1 cellular context compared by ENCODE assay signal in genomic region chr16:53456625-53457024, GRCh38.
TF ChIP-seq lines count a peak whose summit lies in the region.

No MANE protein-coding gene starts in this region.

TF ChIP-seq in GM23338, 12 proteins besides CTCF, POLR2A, EP300 and RAD21 (continued from another document):
- TF ChIP-seq, protein P1, sequence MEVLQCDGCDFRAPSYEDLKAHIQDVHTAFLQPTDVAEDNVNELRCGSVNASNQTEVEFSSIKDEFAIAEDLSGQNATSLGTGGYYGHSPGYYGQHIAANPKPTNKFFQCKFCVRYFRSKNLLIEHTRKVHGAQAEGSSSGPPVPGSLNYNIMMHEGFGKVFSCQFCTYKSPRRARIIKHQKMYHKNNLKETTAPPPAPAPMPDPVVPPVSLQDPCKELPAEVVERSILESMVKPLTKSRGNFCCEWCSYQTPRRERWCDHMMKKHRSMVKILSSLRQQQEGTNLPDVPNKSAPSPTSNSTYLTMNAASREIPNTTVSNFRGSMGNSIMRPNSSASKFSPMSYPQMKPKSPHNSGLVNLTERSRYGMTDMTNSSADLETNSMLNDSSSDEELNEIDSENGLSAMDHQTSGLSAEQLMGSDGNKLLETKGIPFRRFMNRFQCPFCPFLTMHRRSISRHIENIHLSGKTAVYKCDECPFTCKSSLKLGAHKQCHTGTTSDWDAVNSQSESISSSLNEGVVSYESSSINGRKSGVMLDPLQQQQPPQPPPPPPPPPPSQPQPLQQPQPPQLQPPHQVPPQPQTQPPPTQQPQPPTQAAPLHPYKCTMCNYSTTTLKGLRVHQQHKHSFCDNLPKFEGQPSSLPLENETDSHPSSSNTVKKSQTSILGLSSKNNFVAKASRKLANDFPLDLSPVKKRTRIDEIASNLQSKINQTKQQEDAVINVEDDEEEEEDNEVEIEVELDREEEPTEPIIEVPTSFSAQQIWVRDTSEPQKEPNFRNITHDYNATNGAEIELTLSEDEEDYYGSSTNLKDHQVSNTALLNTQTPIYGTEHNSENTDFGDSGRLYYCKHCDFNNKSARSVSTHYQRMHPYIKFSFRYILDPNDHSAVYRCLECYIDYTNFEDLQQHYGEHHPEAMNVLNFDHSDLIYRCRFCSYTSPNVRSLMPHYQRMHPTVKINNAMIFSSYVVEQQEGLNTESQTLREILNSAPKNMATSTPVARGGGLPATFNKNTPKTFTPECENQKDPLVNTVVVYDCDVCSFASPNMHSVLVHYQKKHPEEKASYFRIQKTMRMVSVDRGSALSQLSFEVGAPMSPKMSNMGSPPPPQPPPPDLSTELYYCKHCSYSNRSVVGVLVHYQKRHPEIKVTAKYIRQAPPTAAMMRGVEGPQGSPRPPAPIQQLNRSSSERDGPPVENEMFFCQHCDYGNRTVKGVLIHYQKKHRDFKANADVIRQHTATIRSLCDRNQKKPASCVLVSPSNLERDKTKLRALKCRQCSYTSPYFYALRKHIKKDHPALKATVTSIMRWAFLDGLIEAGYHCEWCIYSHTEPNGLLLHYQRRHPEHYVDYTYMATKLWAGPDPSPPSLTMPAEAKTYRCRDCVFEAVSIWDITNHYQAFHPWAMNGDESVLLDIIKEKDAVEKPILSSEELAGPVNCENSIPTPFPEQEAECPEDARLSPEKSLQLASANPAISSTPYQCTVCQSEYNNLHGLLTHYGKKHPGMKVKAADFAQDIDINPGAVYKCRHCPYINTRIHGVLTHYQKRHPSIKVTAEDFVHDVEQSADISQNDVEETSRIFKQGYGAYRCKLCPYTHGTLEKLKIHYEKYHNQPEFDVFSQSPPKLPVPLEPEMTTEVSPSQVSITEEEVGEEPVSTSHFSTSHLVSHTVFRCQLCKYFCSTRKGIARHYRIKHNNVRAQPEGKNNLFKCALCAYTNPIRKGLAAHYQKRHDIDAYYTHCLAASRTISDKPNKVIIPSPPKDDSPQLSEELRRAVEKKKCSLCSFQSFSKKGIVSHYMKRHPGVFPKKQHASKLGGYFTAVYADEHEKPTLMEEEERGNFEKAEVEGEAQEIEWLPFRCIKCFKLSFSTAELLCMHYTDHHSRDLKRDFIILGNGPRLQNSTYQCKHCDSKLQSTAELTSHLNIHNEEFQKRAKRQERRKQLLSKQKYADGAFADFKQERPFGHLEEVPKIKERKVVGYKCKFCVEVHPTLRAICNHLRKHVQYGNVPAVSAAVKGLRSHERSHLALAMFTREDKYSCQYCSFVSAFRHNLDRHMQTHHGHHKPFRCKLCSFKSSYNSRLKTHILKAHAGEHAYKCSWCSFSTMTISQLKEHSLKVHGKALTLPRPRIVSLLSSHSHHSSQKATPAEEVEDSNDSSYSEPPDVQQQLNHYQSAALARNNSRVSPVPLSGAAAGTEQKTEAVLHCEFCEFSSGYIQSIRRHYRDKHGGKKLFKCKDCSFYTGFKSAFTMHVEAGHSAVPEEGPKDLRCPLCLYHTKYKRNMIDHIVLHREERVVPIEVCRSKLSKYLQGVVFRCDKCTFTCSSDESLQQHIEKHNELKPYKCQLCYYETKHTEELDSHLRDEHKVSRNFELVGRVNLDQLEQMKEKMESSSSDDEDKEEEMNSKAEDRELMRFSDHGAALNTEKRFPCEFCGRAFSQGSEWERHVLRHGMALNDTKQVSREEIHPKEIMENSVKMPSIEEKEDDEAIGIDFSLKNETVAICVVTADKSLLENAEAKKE (CRISPR knock-in tag; IDR thresholded peaks at IDR 0.05): no peak
- no peak for TF ChIP-seq CREB1 (CRISPR knock-in tag; IDR thresholded peaks at IDR 0.05; ENCODE audit: low read depth)
- no peak for TF ChIP-seq ZNF331 (CRISPR knock-in tag; IDR thresholded peaks at IDR 0.05; ENCODE audit: low read depth)
- TF ChIP-seq ZNF114 (CRISPR knock-in tag; IDR thresholded peaks at IDR 0.05): no peak
- TF ChIP-seq POLR2AphosphoS5 (IDR thresholded peaks at IDR 0.05; ENCODE audit: low read depth): no peak
- TF ChIP-seq REST (IDR thresholded peaks at IDR 0.05; ENCODE audit: unreplicated experiment): no peak
- TF ChIP-seq EZH2 (IDR thresholded peaks at IDR 0.05; ENCODE audit: low read depth, unreplicated experiment): no peak
- no peak for TF ChIP-seq STAT1 (IDR thresholded peaks at IDR 0.05; ENCODE audit: unreplicated experiment)
- TF ChIP-seq JUNB (IDR thresholded peaks at IDR 0.05; ENCODE audit: unreplicated experiment): no peak
- TF ChIP-seq EZH2phosphoT487 (IDR thresholded peaks at IDR 0.05; ENCODE audit: unreplicated experiment): no peak
- TF ChIP-seq NANOG (IDR thresholded peaks at IDR 0.05; ENCODE audit: borderline replicate concordance): no peak
